In genomic region chr14:92039720-92040430, GRCh38 we compare ENCODE assay signal across 1 cellular context.
TF ChIP-seq lines count a peak whose summit lies in the region.

Gene TRIP11 (minus strand): TSS chr14:92040059. CDS start chr14:92039685, 374 bp downstream.

TF ChIP-seq in HepG2, 621 proteins besides CTCF, POLR2A, EP300 and RAD21 (continued from another document and continues in another):
- TF ChIP-seq HINFP (CRISPR knock-in tag; IDR thresholded peaks at IDR 0.05; ENCODE audit: low read depth) (no peak; the same call in 1 of the 2 replicates), ZNF430 (CRISPR knock-in tag; IDR thresholded peaks at IDR 0.05) (peak; percentile 70), ZNF343 (CRISPR knock-in tag; IDR thresholded peaks at IDR 0.05) (peak; percentile 88), IKZF5 (CRISPR knock-in tag; IDR thresholded peaks at IDR 0.05) (peak; percentile 84), CSRNP1 (CRISPR knock-in tag; IDR thresholded peaks at IDR 0.05) (peak; percentile 51; the same call in 1 of the 2 replicates), ZNF264 (CRISPR knock-in tag; IDR thresholded peaks at IDR 0.05) (peak; percentile 46), GFI1 (CRISPR knock-in tag; IDR thresholded peaks at IDR 0.05; ENCODE audit: borderline replicate concordance) (peak; percentile 10; the same call in 1 of the 2 replicates), NFKB2 (CRISPR knock-in tag; IDR thresholded peaks at IDR 0.05; ENCODE audit: borderline replicate concordance) (peak; percentile 93; the same call in 1 of the 2 replicates), HOXA3 (CRISPR knock-in tag; IDR thresholded peaks at IDR 0.05) (peak; percentile 96), AGO1 (IDR thresholded peaks at IDR 0.05; ENCODE audit: low read depth, low read length, poor library complexity, severe bottlenecking) (peak; percentile 49), DNMT3B (CRISPR knock-in tag; conservative IDR thresholded peaks at IDR 0.05) (0 out of 2 replicates have a peak, but pooled peaks have one; percentile 52), FOXK1 (CRISPR knock-in tag; IDR thresholded peaks at IDR 0.05; ENCODE audit: borderline replicate concordance, low read depth) (peak; percentile 76; the same call in 1 of the 2 replicates), ZNF589 (CRISPR knock-in tag; conservative IDR thresholded peaks at IDR 0.05) (no peak; the same call in 1 of the 2 replicates), ZNF530 (CRISPR knock-in tag; IDR thresholded peaks at IDR 0.05; ENCODE audit: low read depth) (no peak), DRAP1 (CRISPR knock-in tag; IDR thresholded peaks at IDR 0.05) (peak; percentile 80), ZFY (CRISPR knock-in tag; IDR thresholded peaks at IDR 0.05) (peak; percentile 98), ZNF414 (CRISPR knock-in tag; IDR thresholded peaks at IDR 0.05) (0 out of 2 replicates have a peak, but pooled peaks have one; percentile 47), ATF4 (CRISPR knock-in tag; IDR thresholded peaks at IDR 0.05) (peak in 1 of 2 experiments; percentile 53; a peak in 1 of 4 replicates), FOXO1 (CRISPR knock-in tag; IDR thresholded peaks at IDR 0.05) (peak; percentile 43; the same call in 1 of the 2 replicates), ZNF253 (CRISPR knock-in tag; IDR thresholded peaks at IDR 0.05; ENCODE audit: borderline replicate concordance) (no peak), SRSF9 (IDR thresholded peaks at IDR 0.05; ENCODE audit: borderline replicate concordance, insufficient read depth, low read depth, low read length, poor library complexity, severe bottlenecking) (no peak), ZC3H13 (CRISPR knock-in tag; IDR thresholded peaks at IDR 0.05) (peak; percentile 65; the same call in 1 of the 2 replicates), ZNF276 (CRISPR knock-in tag; IDR thresholded peaks at IDR 0.05; ENCODE audit: low read depth) (no peak), CENPBD1 (CRISPR knock-in tag; IDR thresholded peaks at IDR 0.05; ENCODE audit: borderline replicate concordance, low read depth) (no peak), CREB1 (IDR thresholded peaks at IDR 0.05) (peak; percentile 83), CREB1 (CRISPR knock-in tag; IDR thresholded peaks at IDR 0.05) (peak; percentile 83), MED13 (CRISPR knock-in tag; IDR thresholded peaks at IDR 0.05) (peak; percentile 73; the same call in 1 of the 2 replicates), ZNF441 (CRISPR knock-in tag; IDR thresholded peaks at IDR 0.05; ENCODE audit: borderline replicate concordance) (no peak), CHCHD3 (CRISPR knock-in tag; IDR thresholded peaks at IDR 0.05) (peak; percentile 24; the same call in 1 of the 2 replicates), ZNF607 (CRISPR knock-in tag; IDR thresholded peaks at IDR 0.05; ENCODE audit: borderline replicate concordance) (0 out of 2 replicates have a peak, but pooled peaks have one; percentile 23), ZNF121 (CRISPR knock-in tag; IDR thresholded peaks at IDR 0.05) (no peak), DR1 (CRISPR knock-in tag; IDR thresholded peaks at IDR 0.05) (peak; percentile 91), ATM (IDR thresholded peaks at IDR 0.05; ENCODE audit: borderline replicate concordance) (no peak), SSRP1 (CRISPR knock-in tag; IDR thresholded peaks at IDR 0.05) (no peak; the same call in 1 of the 2 replicates), ZNF326 (CRISPR knock-in tag; IDR thresholded peaks at IDR 0.05; ENCODE audit: borderline replicate concordance) (no peak), KDM5B (CRISPR knock-in tag; IDR thresholded peaks at IDR 0.05; ENCODE audit: borderline replicate concordance) (peak; percentile 92), ZNF687 (CRISPR knock-in tag; IDR thresholded peaks at IDR 0.05) (peak; percentile 97), CREB3 (CRISPR knock-in tag; IDR thresholded peaks at IDR 0.05) (peak; percentile 73; the same call in 1 of the 2 replicates), ZNF235 (CRISPR knock-in tag; IDR thresholded peaks at IDR 0.05; ENCODE audit: borderline replicate concordance) (peak; percentile 66; the same call in 1 of the 2 replicates), DDIT3 (CRISPR knock-in tag; IDR thresholded peaks at IDR 0.05) (no peak), ZNF180 (CRISPR knock-in tag; IDR thresholded peaks at IDR 0.05; ENCODE audit: borderline replicate concordance, low read depth) (no peak; the same call in 1 of the 2 replicates), ZNF713 (CRISPR knock-in tag; IDR thresholded peaks at IDR 0.05) (peak; percentile 84; the same call in 1 of the 2 replicates), ZNF503 (CRISPR knock-in tag; IDR thresholded peaks at IDR 0.05) (peak; percentile 61; the same call in 1 of the 2 replicates), HOMEZ (CRISPR knock-in tag; IDR thresholded peaks at IDR 0.05; ENCODE audit: low read depth) (peak; percentile 53; the same call in 1 of the 2 replicates)
